Comparison of ENCODE assay signal across 9 cellular contexts in genomic region chrX:30935985-30936384, GRCh38. TPM values are rescaled to one million over a fixed set of nuclear protein-coding genes. Genes with fewer than 3 reads are reported as not detected.
DNase-seq lines count a peak whose midpoint lies in the region; ATAC-seq and TF ChIP-seq lines count a peak whose summit lies in the region.
"Had no signal": no experiment of that assay in that cellular context is flagged by ENCODE, and none has a peak within 500 bp of the region (broad histone marks: within the 10 kb centered on the region; RNA-seq: fewer than 3 reads in every experiment).

No MANE protein-coding gene starts in this region.

- H2AFZ ChIP-seq in fibroblast of lung (ENCODE audit: low read length): no peak overlapping the region

- H3K79me2 ChIP-seq in fibroblast of lung (ENCODE audit: control insufficient read depth, insufficient read depth, low read length): no peaks in the 10 kb centered on the region

- ATAC-seq in GM21786 (IDR thresholded peaks at IDR 0.05; ENCODE audit: unreplicated experiment): no peak

- H3K4me2 ChIP-seq in fibroblast of lung (ENCODE audit: extremely low read depth, insufficient read depth, low read length): no peak overlapping the region

- H3K36me3 ChIP-seq in fibroblast of lung (ENCODE audit: control insufficient read depth, insufficient read depth, low read length): no peaks in the 10 kb centered on the region
- H3K36me3 ChIP-seq: SJSA1 had no signal

- H4K20me1 ChIP-seq in fibroblast of lung (ENCODE audit: control insufficient read depth, extremely low read depth, insufficient read depth, low read length): no peaks in the 10 kb centered on the region

- H3K4me1 ChIP-seq in fibroblast of lung (ENCODE audit: control insufficient read depth, extremely low read depth, insufficient read depth, low read length): no peaks in the 10 kb centered on the region
- H3K4me1 ChIP-seq: SJSA1 had no signal

- H3K4me3 ChIP-seq in fibroblast of lung (replicated peaks in 1 of 4; ENCODE audit: control extremely low read depth in 1 of 4, insufficient read depth in 1 of 4, low read depth in 3 of 4, low read length in 4 of 4): no peak overlapping the region
- H3K4me3 ChIP-seq: SJSA1 had no signal

- H3K27me3 ChIP-seq in fibroblast of lung (ENCODE audit: control insufficient read depth, insufficient read depth, low read length): no peaks in the 10 kb centered on the region
- H3K27me3 ChIP-seq: SJSA1 had no signal

- no peak overlapping the region for H3K27ac ChIP-seq in fibroblast of lung (ENCODE audit: insufficient read depth, low read length)
- H3K27ac ChIP-seq: SJSA1 had no signal

- no peak overlapping the region for H3K9ac ChIP-seq in fibroblast of lung (ENCODE audit: insufficient read depth, low read length)

- in situ Hi-C loops in GM13977 (cut with MboI; ENCODE audit: low pct_unique_long_range_greater_than_20kb, low sequenced_read_pairs, unreplicated experiment): no loop called here

- no peaks in the 10 kb centered on the region for H3K9me3 ChIP-seq in fibroblast of lung (ENCODE audit: control insufficient read depth, insufficient read depth, low read depth, low read length)
- H3K9me3 ChIP-seq: SJSA1 had no signal

- no peak for DNase-seq in GM13977 (ENCODE audit: low spot score)
- DNase-seq in OCI-M2 (lab: John Stamatoyannopoulos, UW; ENCODE audit: unreplicated experiment): peak; percentile 20
- peak; percentile 4 to 11 for DNase-seq in fibroblast of lung (ENCODE audit: low read depth in 2 of 2)
- DNase-seq in pons (ENCODE audit: low spot score): peak; percentile 1
- no peak for DNase-seq in NCI-H2081 treated with DMSO at 0.1 percent for 48 hours (lab: John Stamatoyannopoulos, UW)
- no peak for DNase-seq in SKM-1 (lab: John Stamatoyannopoulos, UW; ENCODE audit: unreplicated experiment)
- DNase-seq in SIG-M5 (lab: John Stamatoyannopoulos, UW): no peak

- TF ChIP-seq CTCF in GM13977 (IDR thresholded peaks at IDR 0.05; ENCODE audit: extremely low read depth, insufficient read depth, missing control alignments): peak; percentile 10
- TF ChIP-seq CTCF in fibroblast of lung (conservative IDR thresholded peaks at IDR 0.05 in 1 of 2, IDR thresholded peaks at IDR 0.05 in 1 of 2; ENCODE audit: low read depth in 1 of 2, low read length in 2 of 2): peak in 1 of 2 donors; percentile 13

RNA-seq across cellular contexts. Expression of gene TAB3, which starts 46.9 kb away (rescaled TPM):
- 6.9 and 8.6 TPM in 2 replicates for total RNA-seq in fibroblast of lung
- polyA plus RNA-seq in fibroblast of lung: 13.0 and 14.9 TPM in 2 replicates
- 5.9 and 8.1 TPM in 2 replicates for polyA plus RNA-seq in fibroblast of lung (2012)
- polyA minus RNA-seq in fibroblast of lung (ENCODE audit: low replicate concordance): 4.5 and 12.2 TPM in 2 replicates

Comparison
In these comparisons a context has a peak if more than half of its experiments do, and no peak if none do; other contexts are left out.
1. DNase-seq: peak in OCI-M2 (single experiment), fibroblast of lung (2 of 2) and pons (single experiment); none in GM13977 (single experiment), NCI-H2081 treated with DMSO at 0.1 percent for 48 hours (single experiment), SKM-1 (single experiment) and SIG-M5 (single experiment).